ENCODE assay signal across 9 cellular contexts in genomic region chr16:4682616-4683254, GRCh38. TPM values are rescaled to one million over a fixed set of nuclear protein-coding genes. Genes with fewer than 3 reads are reported as not detected.
A peak's percentile ranks its signal among the peaks of the same experiment; 100 is the strongest.
DNase-seq lines count a peak whose midpoint lies in the region; ATAC-seq, FAIRE-seq and TF ChIP-seq lines count a peak whose summit lies in the region.
"Had no signal": no experiment of that assay in that cellular context is flagged by ENCODE, and none has a peak within 500 bp of the region (broad histone marks: within the 10 kb centered on the region; RNA-seq: fewer than 3 reads in every experiment).

No MANE protein-coding gene starts in this region.

- POLR2A ChIA-PET in IMR-90 (lab: Charles Lee; ENCODE audit: unreplicated experiment) = no interaction called here

- H4K8ac ChIP-seq in IMR-90 (ENCODE audit: low read depth in 2 of 2, low read length in 2 of 2) = no peak overlapping the region

- no peak for FAIRE-seq in kidney (lab: Jason Lieb, UNC)

- peak overlapping the region; percentile 48 for H2AFZ ChIP-seq in IMR-90 (replicated peaks; ENCODE audit: low read length, poor library complexity)

- no peak overlapping the region for H3K14ac ChIP-seq in IMR-90 (replicated peaks; ENCODE audit: low read depth, low read length)

- peak; percentile 26; the same call in 1 of the 2 replicates for TF ChIP-seq RAD21 in IMR-90 (IDR thresholded peaks at IDR 0.05; ENCODE audit: low read length)

- CTCF ChIA-PET in IMR-90 (lab: Yijun Ruan, JAX) = interaction anchor here (0.5 to 1.6 kb wide), 3 partner anchors 12 to 54 kb away, joined by 3 to 4 read pairs (median 3); no protein-coding TSS in a partner anchor

- H3K27me3 ChIP-seq in BE2C = no peaks in the 10 kb centered on the region
- no peaks in the 10 kb centered on the region for H3K27me3 ChIP-seq in IMR-90 (ENCODE audit: control insufficient read depth, insufficient read depth, low read length)
- no peaks in the 10 kb centered on the region for H3K27me3 ChIP-seq in stomach smooth muscle (ENCODE audit: control insufficient read depth in 1 of 2, insufficient read depth in 2 of 2, low read length in 2 of 2)
- H3K27me3 ChIP-seq: body of pancreas had no signal

- intact Hi-C loops in IMR-90 (cut with micrococcal nuclease) (no loop called here), kidney (cut with DNase I) (no loop called here)

- no TSS peak for BruUV-seq in IMR-90 (replicated peaks; lab: Mats Ljungman, UMichigan)

- H3K9ac ChIP-seq in IMR-90 (ENCODE audit: low read depth, low read length) (no peak overlapping the region), kidney (ENCODE audit: low read length in 2 of 2) (no peak overlapping the region), stomach smooth muscle (ENCODE audit: low read length in 2 of 2) (no peak overlapping the region)

- no peak overlapping the region for H4K91ac ChIP-seq in IMR-90 (ENCODE audit: insufficient read depth, low read depth, low read length)

- H3K27ac ChIP-seq in IMR-90 (ENCODE audit: insufficient read depth, low read length) (no peak overlapping the region), kidney (ENCODE audit: low read depth in 2 of 2, low read length in 2 of 2) (no peak overlapping the region), stomach smooth muscle (ENCODE audit: low read length) (peak overlapping the region; percentile 24)
- H3K27ac ChIP-seq: body of pancreas had no signal

- peaks cover 18% of the 10 kb centered on the region for H3K4me1 ChIP-seq in BE2C
- H3K4me1 ChIP-seq in IMR-90 (ENCODE audit: control insufficient read depth, insufficient read depth, low read length) = peaks cover 2% of the 10 kb centered on the region; the same call in 1 of the 2 replicates
- H3K4me1 ChIP-seq in kidney (ENCODE audit: control insufficient read depth in 1 of 2, insufficient read depth in 1 of 2, low read depth in 1 of 2, low read length in 2 of 2) = peaks cover 7 to 10% of the 10 kb centered on the region in 2 donors
- H3K4me1 ChIP-seq in stomach smooth muscle (ENCODE audit: control insufficient read depth, insufficient read depth, low read length) = peaks cover 5% of the 10 kb centered on the region
- H3K4me1 ChIP-seq: body of pancreas had no signal

- no peaks in the 10 kb centered on the region; the same call in 1 of the 2 replicates for H4K20me1 ChIP-seq in IMR-90 (ENCODE audit: insufficient read depth, low read length)

- in situ Hi-C loops in IMR-90 (cut with MboI; ENCODE audit: low sequenced_read_pairs) = no loop called here

- H3K9me1 ChIP-seq in IMR-90 (ENCODE audit: insufficient read depth, low read length) = no peaks in the 10 kb centered on the region

- dilution Hi-C loops in IMR-90 (cut with HindIII; ENCODE audit: low sequenced_read_pairs, unreplicated experiment) = no loop called here

- no peak overlapping the region for H2BK5ac ChIP-seq in IMR-90 (ENCODE audit: low read depth, low read length, poor library complexity, severe bottlenecking)

- H2AK5ac ChIP-seq in IMR-90 (ENCODE audit: low read depth, low read length) = no peak overlapping the region

- DNase-seq in BE2C (peak; percentile 73), IMR-90 (peak; percentile 18), kidney (peak; percentile 86), cerebellar cortex (ENCODE audit: low spot score) (no peak), NCI-H1436 treated with DMSO at 0.1 percent for 48 hours (lab: John Stamatoyannopoulos, UW) (no peak)
- DNase-seq in activated naive CD4-positive, alpha-beta T cell treated with anti-CD3 and anti-CD28 coated beads, Interleukin-2, amount 50 U/mL, for 16 hours = peak; percentile 46
- no peak for DNase-seq in activated effector memory CD4-positive, alpha-beta T cell treated with Interleukin-2 at 50 U/mL for 16 hours

- no peak overlapping the region for H2BK20ac ChIP-seq in IMR-90 (ENCODE audit: low read depth, low read length)

- no peak; the same call in 1 of the 2 replicates for ATAC-seq in IMR-90 (ENCODE audit: low read depth)
- ATAC-seq: body of pancreas had no signal

- H4K5ac ChIP-seq in IMR-90 (ENCODE audit: low read depth, low read length) = no peak overlapping the region

- peak overlapping the region; percentile 33 for H2AK9ac ChIP-seq in IMR-90 (replicated peaks; ENCODE audit: low read depth, low read length, poor library complexity)

- no peak for TF ChIP-seq POLR2A in IMR-90 (IDR thresholded peaks at IDR 0.05; ENCODE audit: low read depth, low read length)

- no peak overlapping the region for H3K23ac ChIP-seq in IMR-90 (ENCODE audit: low read depth, low read length)

- no peak overlapping the region for H2BK15ac ChIP-seq in IMR-90 (ENCODE audit: low read depth, low read length)

- peaks cover 0 to 19% of the 10 kb centered on the region in 2 experiments; a peak in 1 of 4 replicates for H3K79me1 ChIP-seq in IMR-90 (ENCODE audit: low read depth in 1 of 2, low read length in 2 of 2)

- H3K4me3 ChIP-seq in BE2C (ENCODE audit: low read depth, low read length) = no peak overlapping the region
- H3K4me3 ChIP-seq in IMR-90 (ENCODE audit: insufficient read depth, low read depth, low read length) = no peak overlapping the region
- H3K4me3 ChIP-seq in kidney (ENCODE audit: low read length in 2 of 2) = no peak overlapping the region
- peak overlapping the region; percentile 35 to 40 for H3K4me3 ChIP-seq in stomach smooth muscle (ENCODE audit: low read length in 2 of 2)
- H3K4me3 ChIP-seq: body of pancreas had no signal

- no peak overlapping the region for H3K4me2 ChIP-seq in IMR-90 (ENCODE audit: low read depth, low read length)

- no peak overlapping the region for H3K56ac ChIP-seq in IMR-90 (ENCODE audit: extremely low read depth, insufficient read depth, low read length)

- H3K9me3 ChIP-seq in BE2C (no peaks in the 10 kb centered on the region), IMR-90 (ENCODE audit: control insufficient read depth, insufficient read depth, low read length) (no peaks in the 10 kb centered on the region), kidney (ENCODE audit: control insufficient read depth in 1 of 2, low read length in 2 of 2) (no peaks in the 10 kb centered on the region), stomach smooth muscle (ENCODE audit: control insufficient read depth in 2 of 2, low read length in 2 of 2) (no peaks in the 10 kb centered on the region)
- H3K9me3 ChIP-seq: body of pancreas had no signal

- H3K4ac ChIP-seq in IMR-90 (ENCODE audit: low read depth, low read length) = no peak overlapping the region

- no peak overlapping the region for H3K18ac ChIP-seq in IMR-90 (ENCODE audit: low read depth, low read length)

- peak; percentile 51 for TF ChIP-seq CTCF in BE2C (IDR thresholded peaks at IDR 0.05; ENCODE audit: low read depth, low read length)
- TF ChIP-seq CTCF in IMR-90 (conservative IDR thresholded peaks at IDR 0.05; ENCODE audit: low read depth, low read length) = 0 out of 2 replicates have a peak, but pooled peaks have one; percentile 36
- peak; percentile 61 for TF ChIP-seq CTCF in kidney (IDR thresholded peaks at IDR 0.05; ENCODE audit: borderline replicate concordance, extremely low read depth, insufficient read depth)

- 83% methylated on average over 16 of the region's 36 CpGs; no CpG with 5 or more reads in 1 of the 2 experiments for WGBS in IMR-90 (ENCODE audit: extremely low coverage in 2 of 2, insufficient read length in 1 of 2), 2 experiments

- H2BK120ac ChIP-seq in IMR-90 (ENCODE audit: low read depth, low read length) = no peak overlapping the region

- peaks cover 32% of the 10 kb centered on the region for H3K36me3 ChIP-seq in BE2C
- peaks cover 70% of the 10 kb centered on the region for H3K36me3 ChIP-seq in IMR-90 (ENCODE audit: control insufficient read depth, insufficient read depth, low read length)
- H3K36me3 ChIP-seq in kidney (ENCODE audit: control insufficient read depth in 1 of 2, insufficient read depth in 2 of 2, low read length in 2 of 2) = peaks cover 4 to 6% of the 10 kb centered on the region in 2 donors
- H3K36me3 ChIP-seq in stomach smooth muscle (ENCODE audit: control insufficient read depth in 2 of 2, insufficient read depth in 2 of 2, low read length in 2 of 2) = peaks cover 11 to 30% of the 10 kb centered on the region in 2 donors

TF ChIP-seq in IMR-90, 13 proteins besides CTCF, POLR2A, EP300 and RAD21 (continues in another document):
- TF ChIP-seq USF2 (IDR thresholded peaks at IDR 0.05; ENCODE audit: low read depth, low read length) = no peak

RNA-seq across cellular contexts. Expression of gene NUDT16L1, which starts 10.6 kb away (rescaled TPM):
- 141 TPM for polyA plus RNA-seq in BE2C (2012; ENCODE audit: insufficient read depth, insufficient read length, low read depth)
- total RNA-seq in IMR-90 (2012; rRNA removed) (22.9 and 28.3 TPM in 2 replicates), kidney (30.6 TPM)
- polyA plus RNA-seq in IMR-90 (2012; rRNA removed) (44.3 and 63.8 TPM in 2 replicates), kidney (ENCODE audit: insufficient read depth, low read depth, low replicate concordance) (69.4 TPM)
- polyA plus RNA-seq in IMR-90 (2012; cell fraction: cytosol; rRNA removed) = 55.5 and 62.4 TPM in 2 replicates
- 25.7 and 61.5 TPM in 2 replicates for polyA plus RNA-seq in IMR-90 (2012; cell fraction: nucleus; rRNA removed; ENCODE audit: low replicate concordance)

RNA-seq across cellular contexts. Expression of gene ANKS3, which starts 51.3 kb away (rescaled TPM):
- 26.6 TPM for polyA plus RNA-seq in BE2C (2012; ENCODE audit: insufficient read depth, insufficient read length, low read depth)
- total RNA-seq in IMR-90 (2012; rRNA removed) (22.2 and 24.4 TPM in 2 replicates), kidney (27.6 TPM)
- polyA plus RNA-seq in IMR-90 (2012; rRNA removed) (23.7 and 25.0 TPM in 2 replicates), kidney (ENCODE audit: insufficient read depth, low read depth, low replicate concordance) (20.7 TPM)
- polyA plus RNA-seq in IMR-90 (2012; cell fraction: cytosol; rRNA removed) = 15.1 and 18.0 TPM in 2 replicates
- 91.7 and 149 TPM in 2 replicates for polyA plus RNA-seq in IMR-90 (2012; cell fraction: nucleus; rRNA removed; ENCODE audit: low replicate concordance)

RNA-seq across cellular contexts. Expression of gene DNAAF8, which starts 51.6 kb away (rescaled TPM):
- 0.57 TPM for polyA plus RNA-seq in BE2C (2012; ENCODE audit: insufficient read depth, insufficient read length, low read depth)
- 0.54 and 0.56 TPM in 2 replicates for total RNA-seq in IMR-90 (2012; rRNA removed)
- 1.7 TPM in 2 replicates for polyA plus RNA-seq in IMR-90 (2012; rRNA removed)
- 0.68 and 1.1 TPM in 2 replicates for polyA plus RNA-seq in IMR-90 (2012; cell fraction: cytosol; rRNA removed)
- 0.99 and 1.6 TPM in 2 replicates for polyA plus RNA-seq in IMR-90 (2012; cell fraction: nucleus; rRNA removed; ENCODE audit: low replicate concordance)
- total RNA-seq in kidney = 1.8 TPM
- polyA plus RNA-seq in kidney (ENCODE audit: insufficient read depth, low read depth, low replicate concordance) = 4.0 TPM

RNA-seq across cellular contexts. Expression of gene MGRN1, which starts 58.1 kb away (rescaled TPM):
- polyA plus RNA-seq in BE2C (2012; ENCODE audit: insufficient read depth, insufficient read length, low read depth) = 93.3 TPM
- total RNA-seq in IMR-90 (2012; rRNA removed) = 11.7 and 13.9 TPM in 2 replicates
- 26.7 and 32.7 TPM in 2 replicates for polyA plus RNA-seq in IMR-90 (2012; rRNA removed)
- polyA plus RNA-seq in IMR-90 (2012; cell fraction: cytosol; rRNA removed) = 29.0 and 31.5 TPM in 2 replicates
- 31.0 and 54.6 TPM in 2 replicates for polyA plus RNA-seq in IMR-90 (2012; cell fraction: nucleus; rRNA removed; ENCODE audit: low replicate concordance)
- 90.8 TPM for total RNA-seq in kidney
- polyA plus RNA-seq in kidney (ENCODE audit: insufficient read depth, low read depth, low replicate concordance) = 19.7 TPM

Comparison
In these comparisons a context has a peak if more than half of its experiments do, and no peak if none do; other contexts are left out.
1. DNase-seq: peak in BE2C (single experiment), IMR-90 (single experiment), activated naive CD4-positive, alpha-beta T cell treated with anti-CD3 and anti-CD28 coated beads, Interleukin-2, amount 50 U/mL, for 16 hours (single experiment) and kidney (single experiment); none in cerebellar cortex (single experiment), NCI-H1436 treated with DMSO at 0.1 percent for 48 hours (single experiment) and activated effector memory CD4-positive, alpha-beta T cell treated with Interleukin-2 at 50 U/mL for 16 hours (single experiment).
2. H3K4me3 ChIP-seq: peak in stomach smooth muscle (2 of 2); none in BE2C (single experiment), IMR-90 (single experiment) and kidney (0 of 2).
3. Peak in every context shown above with its lines, with median percentiles within 50 percentile points of each other: CTCF ChIP-seq.